Comparison of ENCODE assay signal across 26 cellular contexts in the genomic region with DNA sequence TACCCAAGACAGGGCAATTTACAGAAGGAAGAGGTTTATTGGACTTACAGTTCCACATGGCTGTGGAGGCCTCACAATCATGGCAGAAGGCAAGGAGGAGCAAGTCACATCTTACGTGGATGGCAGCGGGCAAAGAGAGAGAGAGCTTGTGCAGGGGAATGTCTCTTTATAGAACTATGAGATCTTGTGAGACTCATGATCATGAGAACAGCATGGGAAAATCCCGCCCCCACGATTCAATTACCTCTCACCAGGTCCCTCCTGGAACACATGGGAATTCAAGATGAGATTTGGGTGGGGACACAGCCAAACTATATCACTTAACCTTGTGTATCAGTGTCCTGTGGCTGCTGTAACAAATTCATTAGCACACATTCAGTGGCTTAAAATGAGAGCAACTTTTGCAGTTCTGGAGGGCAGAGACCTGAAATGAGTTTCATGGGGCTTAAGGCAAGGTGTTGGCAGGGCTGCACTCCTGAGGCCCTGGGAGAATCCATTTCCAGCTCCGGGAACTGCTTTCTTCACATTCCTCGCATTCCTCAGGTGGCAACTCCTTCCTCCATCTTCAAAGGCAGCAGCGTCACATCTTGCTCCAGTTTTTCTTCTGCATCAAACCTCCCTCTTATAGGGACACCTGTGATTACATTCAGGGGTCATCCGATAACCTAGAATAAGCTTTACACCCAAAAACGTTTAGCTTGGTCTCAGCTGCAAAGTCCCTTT.
"Had no signal": no experiment of that assay in that cellular context is flagged by ENCODE, and none has a peak within 500 bp of the region (broad histone marks: within the 10 kb centered on the region; RNA-seq: fewer than 3 reads in every experiment).

No MANE protein-coding gene starts in this region.

- H3K9ac ChIP-seq: parathyroid adenoma had no signal

- H3K9me3 ChIP-seq: suprapubic skin, transverse colon, uterus had no signal

- H3K27ac ChIP-seq: coronary artery, esophagus squamous epithelium, gastroesophageal sphincter, heart left ventricle, parathyroid adenoma, stomach, suprapubic skin, transverse colon, uterus had no signal

- H3K27me3 ChIP-seq: transverse colon, uterus had no signal

- H3K79me2 ChIP-seq: parathyroid adenoma had no signal

- H3K36me3 ChIP-seq: esophagus squamous epithelium, gastroesophageal sphincter, heart left ventricle, stomach, suprapubic skin, transverse colon, uterus had no signal

- H3K4me1 ChIP-seq: esophagus squamous epithelium, gastroesophageal sphincter, heart left ventricle, parathyroid adenoma, stomach, suprapubic skin, transverse colon, uterus had no signal

- ATAC-seq: activated CD4-positive, CD25-positive, alpha-beta regulatory T cell treated with anti-CD3 and anti-CD28 coated beads, Interleukin-2, amount 50 U/mL, for 24 hours; activated naive CD8-positive, alpha-beta T cell treated with anti-CD3 and anti-CD28 coated beads, Interleukin-2, amount 50 U/mL, for 24 hours; activated T-cell treated with anti-CD3 and anti-CD28 coated beads, Interleukin-2, amount 50 U/mL, for 72 hours; gastroesophageal sphincter; heart left ventricle; left ventricle myocardium superior; natural killer cell treated with Interleukin-12 subunit alpha and Interleukin-12 subunit beta and Interleukin-15 and Interleukin-18, amount 100 ng/mL, for 72 hours; sciatic nerve; stimulated activated memory B cell treated with anti-CD40 and anti-IgM and Interleukin-4, amounts not matched to agents 10 μg/mL and 1 μg/mL and 100 μg/mL, for 72 hours had no signal

- DNase-seq: activated CD4-positive, alpha-beta memory T cell treated with anti-CD3 and anti-CD28 coated beads, Interleukin-2, amount 10 ng/mL, durations not matched to agents 7 days and 5 days; activated CD4-positive, alpha-beta T cell treated with anti-CD3 and anti-CD28 coated beads, Interleukin-2, amount 10 ng/mL, durations not matched to agents 24 days and 14 days; activated effector memory CD4-positive, alpha-beta T cell treated with anti-CD3 and anti-CD28 coated beads, Interleukin-2, amount 50 U/mL, for 16 hours; activated naive CD4-positive, alpha-beta T cell treated with anti-CD3 and anti-CD28 coated beads, Interleukin-2, amount 50 U/mL, for 16 hours; activated naive CD8-positive, alpha-beta T cell treated with anti-CD3 and anti-CD28 coated beads, Interleukin-2, amount 50 U/mL, for 24 hours; activated T-cell treated with anti-CD3 and anti-CD28 coated beads, Interleukin-2, amount 50 U/mL, for 72 hours; cerebellar nuclear complex; esophagus squamous epithelium; heart left ventricle; immature natural killer cell; kidney glomerular epithelial cell; left ventricle myocardium superior; mammary epithelial cell; small intestine; stimulated activated CD4-positive, alpha-beta T cell treated with anti-CD3 and anti-CD28 coated beads, Interleukin-2, amount 100 ng/mL, for 24 hours; stomach; transverse colon; uterus had no signal

- H3K4me3 ChIP-seq: coronary artery, esophagus squamous epithelium, gastroesophageal sphincter, heart left ventricle, stomach, suprapubic skin, transverse colon, uterus had no signal
